Comparison of ENCODE assay signal across 22 cellular contexts in the genomic region with DNA sequence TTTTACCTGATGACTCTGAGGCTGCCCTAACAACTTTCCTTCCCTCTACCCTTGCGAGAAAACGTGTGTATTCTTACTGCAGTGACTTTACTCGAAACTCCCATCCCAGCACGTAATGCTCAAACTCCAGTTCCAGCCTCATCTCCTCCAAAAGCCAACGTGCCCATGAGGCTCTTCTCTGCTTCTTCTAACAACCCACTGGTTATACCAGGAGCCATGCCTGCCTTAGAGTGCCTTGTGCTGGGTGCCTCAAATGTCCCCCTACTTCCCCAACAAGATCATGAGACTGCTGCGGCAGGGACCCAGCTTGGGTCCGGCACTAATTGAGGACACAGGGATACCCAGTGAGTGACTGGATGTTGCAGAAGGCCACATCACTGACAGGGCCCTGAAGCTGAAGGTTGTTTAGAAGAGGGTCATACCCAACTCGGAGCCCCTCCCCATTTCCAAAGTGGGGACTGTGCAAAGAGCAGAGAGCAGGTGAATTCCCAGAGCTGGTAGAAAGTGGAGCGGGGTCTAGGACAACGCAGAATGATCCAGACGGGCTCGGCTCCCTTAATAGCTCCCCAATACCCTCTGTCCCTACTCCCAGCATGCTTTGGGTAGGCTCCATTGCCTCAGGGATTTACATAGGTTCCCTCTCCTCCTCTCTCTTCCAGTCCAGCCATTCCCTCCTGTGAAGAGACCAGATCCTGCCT.
DNase-seq lines count a peak whose midpoint lies in the region; ATAC-seq, FAIRE-seq and TF ChIP-seq lines count a peak whose summit lies in the region.
"Had no signal": no experiment of that assay in that cellular context is flagged by ENCODE, and none has a peak within 500 bp of the region (broad histone marks: within the 10 kb centered on the region; RNA-seq: fewer than 3 reads in every experiment).

No MANE protein-coding gene starts in this region.

- no peak overlapping the region for H2BK12ac ChIP-seq in mesenchymal stem cell (ENCODE audit: low read length in 2 of 2)

- CTCF ChIA-PET in K562 (lab: Yijun Ruan, JAX; ENCODE audit: low intra/inter-chr PET ratio) = no interaction called here

- H2BK5ac ChIP-seq in mesenchymal stem cell (ENCODE audit: low read depth, low read length, poor library complexity, severe bottlenecking) = no peak overlapping the region

- H2AFZ ChIP-seq in K562 (ENCODE audit: low read depth, low read length) = no peak overlapping the region
- no peak overlapping the region for H2AFZ ChIP-seq in mesenchymal stem cell (ENCODE audit: low read depth, low read length)

- in situ Hi-C loops in K562 (cut with MboI) = no loop called here

- DNase-seq in DMS 273 (lab: John Stamatoyannopoulos, UW; ENCODE audit: unreplicated experiment) = peak; percentile 34
- DNase-seq in DMS 273 treated with DMSO at 0.1 percent for 48 hours (lab: John Stamatoyannopoulos, UW) = no peak
- DNase-seq in K562 (ENCODE audit: extremely low read depth in 1 of 4, low spot score in 3 of 4) = no peak
- no peak for DNase-seq in mesenchymal stem cell
- no peak for DNase-seq in activated CD4-positive, alpha-beta T cell treated with anti-CD3 and anti-CD28 coated beads, Interleukin-2, amount 50 U/mL, for 1 hour
- DNase-seq in activated CD4-positive, CD25-positive, alpha-beta regulatory T cell treated with anti-CD3 and anti-CD28 coated beads, Interleukin-2, amount 50 U/mL, for 72 hours = no peak
- DNase-seq: CD4-positive, alpha-beta memory T cell; DMS53; H9; IMR-90; NCI-H1694; NCI-H2081; NCI-H2171 treated with DMSO at 0.1 percent for 48 hours; NCI-H524 treated with DMSO at 0.1 percent for 48 hours; OCI-M1 had no signal

- POLR2A ChIA-PET in K562 (lab: Yijun Ruan, JAX) = no interaction called here

- H3K79me2 ChIP-seq in K562 (ENCODE audit: control insufficient read depth, insufficient read depth, low read length) = no peaks in the 10 kb centered on the region

- peak overlapping the region; percentile 15 for H2BK15ac ChIP-seq in mesenchymal stem cell (ENCODE audit: low read depth, poor library complexity, severe bottlenecking)

- H3K9ac ChIP-seq in K562 (ENCODE audit: insufficient read depth in 1 of 2, low read depth in 2 of 2, low read length in 2 of 2) (no peak overlapping the region), mesenchymal stem cell (ENCODE audit: low read length) (no peak overlapping the region)
- H3K9ac ChIP-seq: BLaER1 treated with 17β-estradiol and CSF1 and Interleukin-3, amounts not matched to agents 10 nM and 100 nM had no signal

- TF ChIP-seq RAD21 in K562 (CRISPR knock-in tag; conservative IDR thresholded peaks at IDR 0.05 in 1 of 2, IDR thresholded peaks at IDR 0.05 in 1 of 2) = no peak

- H3K4me1 ChIP-seq in K562 (replicated peaks in 1 of 2; ENCODE audit: control insufficient read depth in 2 of 2, insufficient read depth in 2 of 2, low read length in 2 of 2) = no peaks in the 10 kb centered on the region
- peaks cover 13% of the 10 kb centered on the region for H3K4me1 ChIP-seq in mesenchymal stem cell (ENCODE audit: control insufficient read depth, insufficient read depth, low read depth, low read length)

- H3K4me3 ChIP-seq in K562 (no peak overlapping the region), mesenchymal stem cell (ENCODE audit: insufficient read depth in 1 of 2, low read depth in 1 of 2, low read length in 2 of 2) (no peak overlapping the region)
- H3K4me3 ChIP-seq: BLaER1 treated with 17β-estradiol and CSF1 and Interleukin-3, amounts not matched to agents 10 nM and 100 nM; SJSA1 had no signal

- no peak overlapping the region for H4K91ac ChIP-seq in mesenchymal stem cell (ENCODE audit: low read length)

- H3K36me3 ChIP-seq in K562 (ENCODE audit: control insufficient read depth, insufficient read depth, low read length) (no peaks in the 10 kb centered on the region), mesenchymal stem cell (ENCODE audit: control insufficient read depth in 1 of 2, insufficient read depth in 2 of 2, low read depth in 1 of 2, low read length in 2 of 2) (no peaks in the 10 kb centered on the region)
- H3K36me3 ChIP-seq: BLaER1 treated with 17β-estradiol and CSF1 and Interleukin-3, amounts not matched to agents 10 nM and 100 nM; SJSA1 had no signal

- TF ChIP-seq POLR2A in K562 (conservative IDR thresholded peaks at IDR 0.05) = peak; percentile 72

- H4K8ac ChIP-seq in mesenchymal stem cell (ENCODE audit: low read length) = no peak overlapping the region

- ATAC-seq in K562 (peak; percentile 56), HG03108 (IDR thresholded peaks at IDR 0.05; ENCODE audit: unreplicated experiment) (no peak), HG03469 (IDR thresholded peaks at IDR 0.05; ENCODE audit: unreplicated experiment) (no peak)
- ATAC-seq: Right ventricle myocardium inferior had no signal

- intact Hi-C loops in K562 (cut with micrococcal nuclease) = no loop called here

- H3K27me3 ChIP-seq in K562 (ENCODE audit: control insufficient read depth in 2 of 2, insufficient read depth in 2 of 2, low read length in 2 of 2) (peaks cover 60 to 88% of the 10 kb centered on the region in 2 experiments), mesenchymal stem cell (ENCODE audit: control insufficient read depth in 1 of 2, insufficient read depth in 1 of 2, low read length in 2 of 2) (peaks cover 0 to 49% of the 10 kb centered on the region in 2 experiments)
- H3K27me3 ChIP-seq: BLaER1 treated with 17β-estradiol and CSF1 and Interleukin-3, amounts not matched to agents 10 nM and 100 nM; SJSA1 had no signal

- 0 out of 2 replicates have a peak, but pooled peaks cover 3% of the 10 kb centered on the region for H4K20me1 ChIP-seq in K562 (replicated peaks; ENCODE audit: control insufficient read depth, insufficient read depth, low read length)
- H4K20me1 ChIP-seq: BLaER1 treated with 17β-estradiol and CSF1 and Interleukin-3, amounts not matched to agents 10 nM and 100 nM had no signal

- no peak overlapping the region for H3K4ac ChIP-seq in mesenchymal stem cell (ENCODE audit: low read depth in 1 of 2, low read length in 2 of 2)

- H3K27ac ChIP-seq in K562 (ENCODE audit: extremely low read depth, low read depth, low read length) = no peak overlapping the region
- H3K27ac ChIP-seq in mesenchymal stem cell (ENCODE audit: low read length, poor library complexity, severe bottlenecking) = no peak overlapping the region
- H3K27ac ChIP-seq: 22Rv1; BLaER1 treated with 17β-estradiol and CSF1 and Interleukin-3, amounts not matched to agents 10 nM and 100 nM; HL-60; SJSA1 had no signal

- TF ChIP-seq CTCF in K562 (IDR thresholded peaks at IDR 0.05 in 2 of 3, conservative IDR thresholded peaks at IDR 0.05 in 1 of 3; ENCODE audit: insufficient read depth in 2 of 3, low read depth in 1 of 3, low read length in 3 of 3) = no peak

- no peaks in the 10 kb centered on the region for H3K79me1 ChIP-seq in mesenchymal stem cell (replicated peaks; ENCODE audit: low read length, poor library complexity, severe bottlenecking)

- no peak overlapping the region for H3K18ac ChIP-seq in mesenchymal stem cell (ENCODE audit: low read depth in 1 of 2, low read length in 2 of 2)

- WGBS in K562 (ENCODE audit: insufficient coverage, low coverage, missing lambda C conversion rate) = 1% methylated on average over 12 of the region's 12 CpGs
- WGBS in mesenchymal stem cell = 85% methylated on average over 12 of the region's 12 CpGs

- H2BK120ac ChIP-seq in mesenchymal stem cell (ENCODE audit: low read depth, low read length) = no peak overlapping the region

- TF ChIP-seq EP300 in K562 (IDR thresholded peaks at IDR 0.05; ENCODE audit: low read length) = no peak

- H2AK5ac ChIP-seq in mesenchymal stem cell (ENCODE audit: low read length, severe bottlenecking) = peak overlapping the region; percentile 50

- no peaks in the 10 kb centered on the region for H3K9me1 ChIP-seq in K562 (ENCODE audit: control insufficient read depth, insufficient read depth, low read length)

- H3K4me2 ChIP-seq in K562 (ENCODE audit: insufficient read depth, low read length) (no peak overlapping the region), mesenchymal stem cell (ENCODE audit: low read length, poor library complexity, severe bottlenecking) (no peak overlapping the region)
- H3K4me2 ChIP-seq: BLaER1 treated with 17β-estradiol and CSF1 and Interleukin-3, amounts not matched to agents 10 nM and 100 nM had no signal

- TSS peak; percentile 96 for BruUV-seq in K562 (replicated peaks; lab: Mats Ljungman, UMichigan)

- no peak overlapping the region for H3K14ac ChIP-seq in mesenchymal stem cell (ENCODE audit: low read length in 2 of 2)

- no peaks in the 10 kb centered on the region; the same call in 1 of the 2 replicates for H3K9me3 ChIP-seq in K562 (replicated peaks; ENCODE audit: control insufficient read depth, insufficient read depth, low read depth, low read length)
- no peaks in the 10 kb centered on the region for H3K9me3 ChIP-seq in mesenchymal stem cell (ENCODE audit: control insufficient read depth, low read length)
- H3K9me3 ChIP-seq: BLaER1 treated with 17β-estradiol and CSF1 and Interleukin-3, amounts not matched to agents 10 nM and 100 nM; SJSA1 had no signal

- no peak overlapping the region for H3K23ac ChIP-seq in mesenchymal stem cell (ENCODE audit: low read length in 2 of 2)

- no peak for FAIRE-seq in K562 (lab: Jason Lieb, UNC)

TF ChIP-seq in K562, 482 proteins besides CTCF, POLR2A, EP300 and RAD21 (continues in another document):
- TF ChIP-seq CBX1 (IDR thresholded peaks at IDR 0.05; ENCODE audit: low read depth) (0 out of 2 replicates have a peak, but pooled peaks have one; percentile 53), TEAD4 (IDR thresholded peaks at IDR 0.05; ENCODE audit: low read length) (0 out of 2 replicates have a peak, but pooled peaks have one; percentile 11), TEAD4 (CRISPR knock-in tag; IDR thresholded peaks at IDR 0.05; ENCODE audit: borderline replicate concordance) (no peak), HNRNPL (IDR thresholded peaks at IDR 0.05; ENCODE audit: low read depth, low read length) (no peak), GATAD2B (IDR thresholded peaks at IDR 0.05; ENCODE audit: borderline replicate concordance) (no peak), SRSF7 (optimal IDR thresholded peaks at IDR 0.05; ENCODE audit: low read depth, low read length) (no peak), POLR2AphosphoS5 (IDR thresholded peaks at IDR 0.05; ENCODE audit: control insufficient read depth, insufficient read depth, low read depth, low read length) (peak; percentile 74), SUPT5H (IDR thresholded peaks at IDR 0.05) (peak; percentile 52; the same call in 1 of the 2 replicates), NEUROD1 (IDR thresholded peaks at IDR 0.05; ENCODE audit: borderline replicate concordance, low read depth, low read length, partially characterized antibody) (no peak)
